ENCODE assay signal across 8 cellular contexts in genomic region chr11:72787262-72788104, GRCh38. TPM values are rescaled to one million over a fixed set of nuclear protein-coding genes. Genes with fewer than 3 reads are reported as not detected.
DNase-seq lines count a peak whose midpoint lies in the region; ATAC-seq and TF ChIP-seq lines count a peak whose summit lies in the region.

No MANE protein-coding gene starts in this region.

- no peaks in the 10 kb centered on the region for H3K9me3 Mint-ChIP-seq in CD8-positive, alpha-beta T cell
- no peaks in the 10 kb centered on the region for H3K9me3 Mint-ChIP-seq in type B pancreatic cell

- no peak overlapping the region for H3K27ac ChIP-seq in CD8-positive, alpha-beta T cell (ENCODE audit: low read depth, low read length)
- H3K27ac ChIP-seq in ascending aorta, result peak overlapping the region in 1 of 2 donors; percentile 18

- peaks cover 14% of the 10 kb centered on the region for H3K4me1 Mint-ChIP-seq in CD8-positive, alpha-beta T cell (ENCODE audit: low read depth)
- peaks cover 20% of the 10 kb centered on the region for H3K4me1 Mint-ChIP-seq in type B pancreatic cell (ENCODE audit: unreplicated experiment)

- CTCF ChIA-PET in CD8-positive, alpha-beta T cell (lab: Charles Lee), result interaction anchor here (0.8 to 11.1 kb wide), 2 partner anchors 24 to 63 kb away, joined by 5 to 157 read pairs; no protein-coding TSS in a partner anchor

- H3K4me1 ChIP-seq in CD8-positive, alpha-beta T cell (ENCODE audit: insufficient read depth, low read length), result peaks cover 7% of the 10 kb centered on the region
- H3K4me1 ChIP-seq in ascending aorta, result peaks cover 12 to 20% of the 10 kb centered on the region in 2 donors

- POLR2A ChIA-PET in CD8-positive, alpha-beta T cell (lab: Charles Lee), result interaction anchor here (0.7 kb wide), 1 partner anchor 88 kb away, joined by 3 read pairs; no protein-coding TSS in a partner anchor

- H3K9me3 ChIP-seq in CD8-positive, alpha-beta T cell (ENCODE audit: low read length), result no peaks in the 10 kb centered on the region
- no peaks in the 10 kb centered on the region for H3K9me3 ChIP-seq in ascending aorta

- H3K4me3 ChIP-seq in CD8-positive, alpha-beta T cell (ENCODE audit: low read depth, low read length), result no peak overlapping the region
- no peak overlapping the region for H3K4me3 ChIP-seq in fibroblast of villous mesenchyme (ENCODE audit: low read depth, low read length)
- H3K4me3 ChIP-seq in ascending aorta, result no peak overlapping the region

- intact Hi-C loops in CD8-positive, alpha-beta T cell (cut with DNase I, micrococcal nuclease), result no loop called here
- intact Hi-C loops in ascending aorta (cut with DNase I), result no loop called here

- no peaks in the 10 kb centered on the region for H3K27me3 Mint-ChIP-seq in CD8-positive, alpha-beta T cell (ENCODE audit: low read depth)
- no peaks in the 10 kb centered on the region for H3K27me3 Mint-ChIP-seq in type B pancreatic cell

- DNase-seq in CD8-positive, alpha-beta T cell, result no peak
- DNase-seq in NOMO-1 treated with dmso at 0.1 percent for 144 hours (lab: John Stamatoyannopoulos, UW; ENCODE audit: unreplicated experiment), result peak; percentile 76
- no peak for DNase-seq in fibroblast of villous mesenchyme (ENCODE audit: low read depth)
- no peak for DNase-seq in type B pancreatic cell (ENCODE audit: extremely low spot score, unreplicated experiment)
- no peak for DNase-seq in ascending aorta (ENCODE audit: low spot score in 2 of 2)

- TF ChIP-seq CTCF in CD8-positive, alpha-beta T cell (IDR thresholded peaks at IDR 0.05), result no peak
- TF ChIP-seq CTCF in fibroblast of villous mesenchyme (IDR thresholded peaks at IDR 0.05; ENCODE audit: insufficient read depth, low read depth, low read length) (peak; percentile 24), type B pancreatic cell (conservative IDR thresholded peaks at IDR 0.05) (peak; percentile 58), ascending aorta (IDR thresholded peaks at IDR 0.05) (no peak)

- H3K36me3 Mint-ChIP-seq in CD8-positive, alpha-beta T cell, result no peaks in the 10 kb centered on the region
- no peaks in the 10 kb centered on the region for H3K36me3 Mint-ChIP-seq in type B pancreatic cell

- no peaks in the 10 kb centered on the region for H3K27me3 ChIP-seq in CD8-positive, alpha-beta T cell (ENCODE audit: insufficient read depth, low read length)
- H3K27me3 ChIP-seq in ascending aorta, result no peaks in the 10 kb centered on the region

- ATAC-seq in CD8-positive, alpha-beta T cell, result peak; percentile 44
- ATAC-seq in GM19328 (IDR thresholded peaks at IDR 0.05; ENCODE audit: unreplicated experiment) (peak; percentile 47), GM18858 (IDR thresholded peaks at IDR 0.05; ENCODE audit: unreplicated experiment) (no peak), GM21717 (IDR thresholded peaks at IDR 0.05; ENCODE audit: unreplicated experiment) (no peak)

- H3K4me3 Mint-ChIP-seq in CD8-positive, alpha-beta T cell, result no peak overlapping the region
- no peak overlapping the region for H3K4me3 Mint-ChIP-seq in type B pancreatic cell

- no peaks in the 10 kb centered on the region for H3K36me3 ChIP-seq in CD8-positive, alpha-beta T cell (ENCODE audit: insufficient read depth, low read length)
- H3K36me3 ChIP-seq in ascending aorta, result no peaks in the 10 kb centered on the region

- no peak overlapping the region for H3K27ac Mint-ChIP-seq in CD8-positive, alpha-beta T cell
- peak overlapping the region; percentile 95 for H3K27ac Mint-ChIP-seq in type B pancreatic cell

RNA-seq across cellular contexts. Expression of gene STARD10, which starts 6.4 kb away (rescaled TPM):
- 10 to 100 TPM; 22.1 to 25.1 TPM for total RNA-seq in CD8-positive, alpha-beta T cell
- total RNA-seq in fibroblast of villous mesenchyme (22.5 and 34.5 TPM in 2 replicates), type B pancreatic cell (ENCODE audit: low replicate concordance) (170 and 313 TPM in 2 replicates), ascending aorta (20.9 TPM)

RNA-seq across cellular contexts. Expression of gene ATG16L2, which starts 26.7 kb away (rescaled TPM):
- 10 to 100 TPM; 45.7 to 52.8 TPM for total RNA-seq in CD8-positive, alpha-beta T cell
- total RNA-seq in fibroblast of villous mesenchyme (6.8 and 11.2 TPM in 2 replicates), type B pancreatic cell (ENCODE audit: low replicate concordance) (26.3 and 29.5 TPM in 2 replicates), ascending aorta (21.2 TPM)

RNA-seq across cellular contexts. Expression of gene ARAP1, which starts 35.3 kb away (rescaled TPM):
- total RNA-seq in CD8-positive, alpha-beta T cell, result 10 to 100 TPM; 93.5 to 95.2 TPM
- total RNA-seq in fibroblast of villous mesenchyme, result 73.0 and 77.0 TPM in 2 replicates
- 80.5 and 149 TPM in 2 replicates for total RNA-seq in type B pancreatic cell (ENCODE audit: low replicate concordance)
- 238 TPM for total RNA-seq in ascending aorta

Comparison
In these comparisons a context has a peak if more than half of its experiments do, and no peak if none do; other contexts are left out.
1. ATAC-seq: peak in CD8-positive, alpha-beta T cell (single experiment) and GM19328 (single experiment); none in GM18858 (single experiment) and GM21717 (single experiment).
2. CTCF ChIP-seq: peak in fibroblast of villous mesenchyme (single experiment) and type B pancreatic cell (single experiment); none in CD8-positive, alpha-beta T cell (single experiment) and ascending aorta (0 of 3).